Comparison of ENCODE assay signal across 25 cellular contexts in genomic region chr1:203250936-203251335, GRCh38. TPM values are rescaled to one million over a fixed set of nuclear protein-coding genes. Genes with fewer than 3 reads are reported as not detected.
"Had no signal": no experiment of that assay in that cellular context is flagged by ENCODE, and none has a peak within 500 bp of the region (broad histone marks: within the 10 kb centered on the region; RNA-seq: fewer than 3 reads in every experiment).

No MANE protein-coding gene starts in this region.

- H3K4me3 ChIP-seq: body of pancreas, hepatocyte, left lung, ovary, prostate gland, spleen, upper lobe of left lung had no signal

- H3K36me3 Mint-ChIP-seq: activated CD4-positive, alpha-beta memory T cell treated with anti-CD3 and anti-CD28 coated beads for 36 hours; activated naive CD4-positive, alpha-beta T cell treated with anti-CD3 and anti-CD28 coated beads, Interleukin-2, amount 10 ng/mL, durations not matched to agents 7 days and 5 days; immature natural killer cell; mesothelial cell of epicardium had no signal

- DNase-seq: activated CD4-positive, alpha-beta memory T cell treated with anti-CD3 and anti-CD28 coated beads for 36 hours; activated CD4-positive, alpha-beta T cell treated with anti-CD3 and anti-CD28 coated beads for 48 hours; activated effector memory CD4-positive, alpha-beta T cell treated with Interleukin-2 at 50 U/mL for 16 hours; activated naive CD4-positive, alpha-beta T cell treated with anti-CD3 and anti-CD28 coated beads, Interleukin-2, amount 10 ng/mL, durations not matched to agents 7 days and 5 days; activated naive CD8-positive, alpha-beta T cell treated with anti-CD3 and anti-CD28 coated beads, Interleukin-2, amount 50 U/mL, for 24 hours; activated T-cell treated with anti-CD3 and anti-CD28 coated beads, Interleukin-2, amount 50 U/mL, for 72 hours; body of pancreas; erythroblast; glutamatergic neuron; immature natural killer cell; left lung; ovary; spleen; stimulated activated CD4-positive, alpha-beta T cell treated with anti-CD3 and anti-CD28 coated beads, Interleukin-4, amount 100 ng/mL, for 1 hour; stimulated activated naive CD4-positive, alpha-beta T cell treated with Interleukin-2 at 50 U/mL for 16 hours; upper lobe of left lung had no signal

- H3K36me3 ChIP-seq: left lung, neutrophil, ovary, prostate gland, spleen, upper lobe of left lung had no signal

- H3K27ac Mint-ChIP-seq: activated CD4-positive, alpha-beta memory T cell treated with anti-CD3 and anti-CD28 coated beads for 36 hours; activated naive CD4-positive, alpha-beta T cell treated with anti-CD3 and anti-CD28 coated beads, Interleukin-2, amount 10 ng/mL, durations not matched to agents 7 days and 5 days; activated naive CD8-positive, alpha-beta T cell treated with anti-CD3 and anti-CD28 coated beads, Interleukin-2, amount 50 U/mL, for 24 hours; activated T-cell treated with anti-CD3 and anti-CD28 coated beads, Interleukin-2, amount 50 U/mL, for 72 hours; immature natural killer cell; mesothelial cell of epicardium; nephron had no signal

- H3K27ac ChIP-seq: body of pancreas, hepatocyte, left lung, neutrophil, ovary, prostate gland, spleen, upper lobe of left lung had no signal

- H3K9me3 ChIP-seq: body of pancreas, left lung, neutrophil, ovary, prostate gland had no signal

- H3K4me3 Mint-ChIP-seq: activated CD4-positive, alpha-beta memory T cell treated with anti-CD3 and anti-CD28 coated beads for 36 hours; activated naive CD4-positive, alpha-beta T cell treated with anti-CD3 and anti-CD28 coated beads, Interleukin-2, amount 10 ng/mL, durations not matched to agents 7 days and 5 days; activated naive CD8-positive, alpha-beta T cell treated with anti-CD3 and anti-CD28 coated beads, Interleukin-2, amount 50 U/mL, for 24 hours; activated T-cell treated with anti-CD3 and anti-CD28 coated beads, Interleukin-2, amount 50 U/mL, for 72 hours; immature natural killer cell; mesothelial cell of epicardium; nephron had no signal

- H3K27me3 ChIP-seq: body of pancreas, hepatocyte, ovary, spleen, upper lobe of left lung had no signal

- H3K9me3 Mint-ChIP-seq: activated naive CD4-positive, alpha-beta T cell treated with anti-CD3 and anti-CD28 coated beads, Interleukin-2, amount 10 ng/mL, durations not matched to agents 7 days and 5 days had no signal

- H3K4me1 ChIP-seq: body of pancreas, left lung, prostate gland, spleen, upper lobe of left lung had no signal

- ATAC-seq: activated naive CD8-positive, alpha-beta T cell treated with anti-CD3 and anti-CD28 coated beads, Interleukin-2, amount 50 U/mL, for 24 hours; activated T-cell treated with anti-CD3 and anti-CD28 coated beads, Interleukin-2, amount 50 U/mL, for 72 hours; body of pancreas; left lung had no signal

- H3K4me1 Mint-ChIP-seq: activated naive CD4-positive, alpha-beta T cell treated with anti-CD3 and anti-CD28 coated beads, Interleukin-2, amount 10 ng/mL, durations not matched to agents 7 days and 5 days; activated naive CD8-positive, alpha-beta T cell treated with anti-CD3 and anti-CD28 coated beads, Interleukin-2, amount 50 U/mL, for 24 hours; immature natural killer cell; mesothelial cell of epicardium had no signal

RNA-seq across cellular contexts. Expression of gene CHIT1, which starts 21.5 kb away (rescaled TPM):
- total RNA-seq: cardiac septum, chondrocyte, kidney epithelial cell, lung microvascular endothelial cell had no signal
- polyA plus RNA-seq: immature natural killer cell had no signal
